25 cellular contexts compared by ENCODE assay signal in the genomic region with DNA sequence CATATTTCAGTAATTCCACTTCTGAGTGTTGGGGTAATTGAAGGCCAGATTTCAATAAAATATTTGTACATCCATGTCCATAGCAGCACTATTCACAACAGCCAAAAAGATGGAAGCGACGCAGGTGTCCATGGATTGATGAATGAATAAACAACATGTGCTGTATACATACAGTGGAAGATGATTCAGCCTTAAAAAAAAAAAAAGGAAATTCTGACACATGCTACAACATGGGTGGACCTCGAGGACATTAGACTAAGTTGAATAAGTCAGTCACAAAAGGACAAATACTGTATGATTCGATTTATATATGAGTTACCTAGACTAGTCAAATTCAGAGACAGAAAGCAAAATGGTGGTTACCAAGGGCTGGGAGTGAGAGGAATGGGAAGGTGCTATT.
"Had no signal": no experiment of that assay in that cellular context is flagged by ENCODE, and none has a peak within 500 bp of the region (broad histone marks: within the 10 kb centered on the region; RNA-seq: fewer than 3 reads in every experiment).

No MANE protein-coding gene starts in this region.

- H2AFZ ChIP-seq: hepatocyte had no signal

- H3K27ac ChIP-seq: left lung, upper lobe of right lung had no signal

- H3K4me3 Mint-ChIP-seq: activated CD4-positive, alpha-beta T cell treated with anti-CD3 and anti-CD28 coated beads, Interleukin-2, amount 10 ng/mL, durations not matched to agents 7 days and 5 days; activated CD8-positive, alpha-beta T cell treated with anti-CD3 and anti-CD28 coated beads, Interleukin-2, amount 10 ng/mL, durations not matched to agents 7 days and 5 days; activated naive CD4-positive, alpha-beta T cell treated with anti-CD3 and anti-CD28 coated beads, Interleukin-2, amount 50 U/mL, for 24 hours; activated T-helper 1 cell treated with anti-CD3 and anti-CD28 coated beads, Interleukin-12 subunit alpha, Interleukin-12 subunit beta, Interleukin-2, Interleukin-4 antibody, amounts not matched to agents 30 ng/mL and 10 ng/mL and 1 ng/mL, durations not matched to agents 14 hours and 24 hours and 36 hours; brain; effector memory CD8-positive, alpha-beta T cell; naive thymus-derived CD4-positive, alpha-beta T cell; neural crest cell; stimulated activated naive B cell treated with anti-CD40 and anti-IgM and Interleukin-4, amounts not matched to agents 10 μg/mL and 1 μg/mL and 100 μg/mL, for 72 hours had no signal

- H3K27me3 ChIP-seq: dorsolateral prefrontal cortex, esophagus squamous epithelium, hepatocyte, left lung, sigmoid colon, upper lobe of right lung had no signal

- H3K4me1 Mint-ChIP-seq: activated naive CD4-positive, alpha-beta T cell treated with anti-CD3 and anti-CD28 coated beads, Interleukin-2, amount 50 U/mL, for 24 hours had no signal

- H3K27ac Mint-ChIP-seq: activated CD4-positive, alpha-beta T cell treated with anti-CD3 and anti-CD28 coated beads, Interleukin-2, amount 10 ng/mL, durations not matched to agents 7 days and 5 days; activated CD8-positive, alpha-beta T cell treated with anti-CD3 and anti-CD28 coated beads, Interleukin-2, amount 10 ng/mL, durations not matched to agents 7 days and 5 days; activated naive CD4-positive, alpha-beta T cell treated with anti-CD3 and anti-CD28 coated beads, Interleukin-2, amount 50 U/mL, for 24 hours; activated T-helper 1 cell treated with anti-CD3 and anti-CD28 coated beads, Interleukin-12 subunit alpha, Interleukin-12 subunit beta, Interleukin-2, Interleukin-4 antibody, amounts not matched to agents 30 ng/mL and 10 ng/mL and 1 ng/mL, durations not matched to agents 14 hours and 24 hours and 36 hours; effector memory CD8-positive, alpha-beta T cell; naive thymus-derived CD4-positive, alpha-beta T cell; stimulated activated naive B cell treated with anti-CD40 and anti-IgM and Interleukin-4, amounts not matched to agents 10 μg/mL and 1 μg/mL and 100 μg/mL, for 72 hours had no signal

- H3K9me3 ChIP-seq: esophagus squamous epithelium, left lung, sigmoid colon, thoracic aorta, upper lobe of right lung had no signal

- H3K4me2 ChIP-seq: hepatocyte had no signal

- ATAC-seq: activated CD8-positive, alpha-beta T cell treated with anti-CD3 and anti-CD28 coated beads, Interleukin-2, amount 10 ng/mL, durations not matched to agents 7 days and 5 days; effector memory CD8-positive, alpha-beta T cell; left lung; naive thymus-derived CD4-positive, alpha-beta T cell; stimulated activated naive B cell treated with anti-CD40 and anti-IgM and Interleukin-4, amounts not matched to agents 10 μg/mL and 1 μg/mL and 100 μg/mL, for 72 hours; upper lobe of right lung had no signal

- H3K36me3 ChIP-seq: esophagus squamous epithelium, sigmoid colon had no signal

- H3K27me3 Mint-ChIP-seq: activated CD4-positive, alpha-beta T cell treated with anti-CD3 and anti-CD28 coated beads, Interleukin-2, amount 10 ng/mL, durations not matched to agents 7 days and 5 days; activated naive CD4-positive, alpha-beta T cell treated with anti-CD3 and anti-CD28 coated beads, Interleukin-2, amount 50 U/mL, for 24 hours; effector memory CD8-positive, alpha-beta T cell; naive thymus-derived CD4-positive, alpha-beta T cell; stimulated activated naive B cell treated with anti-CD40 and anti-IgM and Interleukin-4, amounts not matched to agents 10 μg/mL and 1 μg/mL and 100 μg/mL, for 72 hours had no signal

- DNase-seq: activated CD4-positive, alpha-beta T cell treated with anti-CD3 and anti-CD28 coated beads, Interleukin-2, amount 10 ng/mL, durations not matched to agents 7 days and 5 days; activated CD4-positive, CD25-positive, alpha-beta regulatory T cell treated with anti-CD3 and anti-CD28 coated beads, Interleukin-2, amount 50 U/mL, for 72 hours; activated CD8-positive, alpha-beta T cell treated with anti-CD3 and anti-CD28 coated beads, Interleukin-2, amount 10 ng/mL, durations not matched to agents 7 days and 5 days; activated gamma-delta T cell treated with Interleukin-2 at 50 U/mL for 16 hours; anterior cingulate cortex; caudate nucleus; dorsolateral prefrontal cortex; effector memory CD8-positive, alpha-beta T cell; esophagus squamous epithelium; foreskin fibroblast; kidney glomerular epithelial cell; left lung; naive thymus-derived CD4-positive, alpha-beta T cell; occipital lobe; sigmoid colon; stimulated activated CD4-positive, alpha-beta T cell treated with anti-CD3 and anti-CD28 coated beads, Interleukin-2, amount 100 ng/mL, for 48 hours; stimulated activated CD8-positive, alpha-beta memory T cell treated with anti-CD3 and anti-CD28 coated beads, Interleukin-4, amount 100 ng/mL, for 48 hours; stimulated activated naive B cell treated with anti-CD40 and anti-IgM and Interleukin-4, amounts not matched to agents 10 μg/mL and 1 μg/mL and 100 μg/mL, for 72 hours; upper lobe of right lung had no signal

- H3K9me3 Mint-ChIP-seq: activated CD4-positive, alpha-beta T cell treated with anti-CD3 and anti-CD28 coated beads, Interleukin-2, amount 10 ng/mL, durations not matched to agents 7 days and 5 days; activated naive CD4-positive, alpha-beta T cell treated with anti-CD3 and anti-CD28 coated beads, Interleukin-2, amount 50 U/mL, for 24 hours; activated T-helper 1 cell treated with anti-CD3 and anti-CD28 coated beads, Interleukin-12 subunit alpha, Interleukin-12 subunit beta, Interleukin-2, Interleukin-4 antibody, amounts not matched to agents 30 ng/mL and 10 ng/mL and 1 ng/mL, durations not matched to agents 14 hours and 24 hours and 36 hours; brain; effector memory CD8-positive, alpha-beta T cell; naive thymus-derived CD4-positive, alpha-beta T cell; neural crest cell; stimulated activated naive B cell treated with anti-CD40 and anti-IgM and Interleukin-4, amounts not matched to agents 10 μg/mL and 1 μg/mL and 100 μg/mL, for 72 hours had no signal

- H3K4me3 ChIP-seq: dorsolateral prefrontal cortex, esophagus squamous epithelium, hepatocyte, left lung, sigmoid colon, thoracic aorta, upper lobe of right lung had no signal
